ENCODE assay signal across 8 cellular contexts in genomic region chr1:8423134-8423701, GRCh38.
DNase-seq lines count a peak whose midpoint lies in the region; ATAC-seq lines count a peak whose summit lies in the region.

No MANE protein-coding gene starts in this region.

- H3K27ac ChIP-seq in SJSA1: peak overlapping the region; percentile 78
- peak overlapping the region; percentile 90 for H3K27ac ChIP-seq in layer of hippocampus (ENCODE audit: low read depth, low read length)

- peaks cover 34% of the 10 kb centered on the region for H3K36me3 ChIP-seq in SJSA1

- DNase-seq in SJSA1 (ENCODE audit: low read depth in 1 of 2, low spot score in 2 of 2): peak in 1 of 2 experiments; percentile 51
- DNase-seq in astrocyte of the hippocampus (ENCODE audit: low read depth, low spot score): peak; percentile 55
- DNase-seq in stimulated activated CD8-positive, alpha-beta memory T cell treated with anti-CD3 and anti-CD28 coated beads, Interleukin-12 subunit alpha, Interleukin-12 subunit beta, amount 100 ng/mL, for 4 hours (ENCODE audit: low read depth): peak; percentile 34
- no peak for DNase-seq in glomerular visceral epithelial cell (ENCODE audit: extremely low spot score)
- no peak for DNase-seq in NCI-H1930 (lab: John Stamatoyannopoulos, UW)

- no peaks in the 10 kb centered on the region for H3K9me3 ChIP-seq in SJSA1 (replicated peaks)

- H3K4me3 ChIP-seq in SJSA1: peak overlapping the region; percentile 80

- peak; percentile 2 for ATAC-seq in GM21529 (IDR thresholded peaks at IDR 0.05; ENCODE audit: unreplicated experiment)
- no peak for ATAC-seq in GM21717 (IDR thresholded peaks at IDR 0.05; ENCODE audit: unreplicated experiment)

- H3K27me3 ChIP-seq in SJSA1 (replicated peaks): no peaks in the 10 kb centered on the region
- H3K27me3 ChIP-seq in layer of hippocampus (ENCODE audit: control insufficient read depth, insufficient read depth, low read length): no peaks in the 10 kb centered on the region

- H3K4me1 ChIP-seq in SJSA1 (replicated peaks): peaks cover 36% of the 10 kb centered on the region

Comparison
In these comparisons a context has a peak if more than half of its experiments do, and no peak if none do; other contexts are left out.
1. DNase-seq: peak in astrocyte of the hippocampus (single experiment) and stimulated activated CD8-positive, alpha-beta memory T cell treated with anti-CD3 and anti-CD28 coated beads, Interleukin-12 subunit alpha, Interleukin-12 subunit beta, amount 100 ng/mL, for 4 hours (single experiment); none in glomerular visceral epithelial cell (single experiment) and NCI-H1930 (0 of 2).